Comparison of ENCODE assay signal across 8 cellular contexts in the genomic region with DNA sequence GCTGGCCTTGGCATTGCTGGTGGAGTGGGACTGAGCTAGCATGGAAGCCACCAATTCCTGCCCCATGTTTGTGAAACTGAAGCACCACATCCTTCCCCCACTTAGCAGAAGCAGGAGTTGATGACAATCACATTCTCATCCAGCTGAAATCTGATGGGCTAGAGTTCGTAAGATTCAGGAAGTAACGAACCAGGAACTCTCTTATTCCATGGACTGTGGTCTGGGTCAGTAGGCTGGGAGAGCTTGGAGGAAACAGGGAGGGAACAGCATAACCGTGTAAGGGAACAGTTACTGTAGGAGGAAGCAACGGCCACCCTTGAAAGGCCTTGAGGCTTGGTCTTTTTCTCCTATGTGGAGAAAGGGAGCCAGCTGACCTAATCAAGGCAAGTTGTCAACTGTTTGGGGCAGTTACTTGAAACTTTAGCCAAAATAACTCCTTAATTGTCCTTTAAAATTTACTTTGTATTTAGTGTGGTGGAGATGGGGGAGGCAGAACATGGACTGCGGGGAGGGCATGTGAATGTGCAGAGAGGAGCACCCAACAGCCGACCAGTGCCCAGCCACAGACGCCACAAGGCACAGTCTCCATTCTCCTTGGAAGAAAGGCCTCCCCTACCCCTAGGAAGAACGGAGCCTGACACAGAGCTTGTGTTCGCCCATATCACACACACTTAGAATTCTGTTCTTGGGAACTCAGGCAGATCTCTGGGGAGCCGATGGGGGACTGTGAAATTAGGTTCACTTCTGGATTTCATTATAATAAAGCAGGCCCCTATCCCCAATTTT. TPM values are rescaled to one million over a fixed set of nuclear protein-coding genes. Genes with fewer than 3 reads are reported as not detected.
A peak's percentile ranks its signal among the peaks of the same experiment; 100 is the strongest.
DNase-seq lines count a peak whose midpoint lies in the region; ATAC-seq lines count a peak whose summit lies in the region.

No MANE protein-coding gene starts in this region.

- no peaks in the 10 kb centered on the region for H3K27me3 Mint-ChIP-seq in T-helper 17 cell
- H3K27me3 Mint-ChIP-seq in stimulated activated memory B cell treated with anti-CD40 and anti-IgM and Interleukin-4, amounts not matched to agents 10 μg/mL and 1 μg/mL and 100 μg/mL, for 72 hours: no peaks in the 10 kb centered on the region

- peak overlapping the region; percentile 79; the same call in 1 of the 2 replicates for H3K4me3 ChIP-seq in iPS-20b (ENCODE audit: low read length)

- peaks cover 26% of the 10 kb centered on the region for H3K4me1 Mint-ChIP-seq in T-helper 17 cell
- peaks cover 36% of the 10 kb centered on the region for H3K4me1 Mint-ChIP-seq in stimulated activated memory B cell treated with anti-CD40 and anti-IgM and Interleukin-4, amounts not matched to agents 10 μg/mL and 1 μg/mL and 100 μg/mL, for 72 hours

- H3K9ac ChIP-seq in iPS-20b (ENCODE audit: low read depth, low read length): peak overlapping the region; percentile 96; the same call in 1 of the 2 replicates

- peaks cover 9% of the 10 kb centered on the region for H3K27me3 ChIP-seq in iPS-20b (ENCODE audit: insufficient read depth, low read length)

- no peaks in the 10 kb centered on the region for H3K36me3 ChIP-seq in iPS-20b (ENCODE audit: insufficient read depth, low read depth, low read length)

- peaks cover 2% of the 10 kb centered on the region for H3K36me3 Mint-ChIP-seq in T-helper 17 cell (ENCODE audit: low read depth)
- H3K36me3 Mint-ChIP-seq in stimulated activated memory B cell treated with anti-CD40 and anti-IgM and Interleukin-4, amounts not matched to agents 10 μg/mL and 1 μg/mL and 100 μg/mL, for 72 hours: peaks cover 16% of the 10 kb centered on the region

- H3K4me1 ChIP-seq in iPS-20b (ENCODE audit: insufficient read depth, low read length): peaks cover 16% of the 10 kb centered on the region; the same call in 1 of the 2 replicates

- no peak overlapping the region for H3K27ac ChIP-seq in iPS-20b (ENCODE audit: low read length)

- peaks cover 13% of the 10 kb centered on the region for H3K9me3 Mint-ChIP-seq in stimulated activated memory B cell treated with anti-CD40 and anti-IgM and Interleukin-4, amounts not matched to agents 10 μg/mL and 1 μg/mL and 100 μg/mL, for 72 hours

- H3K27ac Mint-ChIP-seq in T-helper 17 cell: peak overlapping the region; percentile 94
- peak overlapping the region; percentile 100 for H3K27ac Mint-ChIP-seq in stimulated activated memory B cell treated with anti-CD40 and anti-IgM and Interleukin-4, amounts not matched to agents 10 μg/mL and 1 μg/mL and 100 μg/mL, for 72 hours

- H3K9me3 ChIP-seq in T-helper 17 cell (ENCODE audit: control insufficient read depth, low read length, poor library complexity, severe bottlenecking): peaks cover 5% of the 10 kb centered on the region
- peaks cover 5% of the 10 kb centered on the region for H3K9me3 ChIP-seq in iPS-20b (ENCODE audit: insufficient read depth, low read depth, low read length)

- ATAC-seq in T-helper 17 cell: no peak
- no peak for ATAC-seq in stimulated activated memory B cell treated with anti-CD40 and anti-IgM and Interleukin-4, amounts not matched to agents 10 μg/mL and 1 μg/mL and 100 μg/mL, for 72 hours
- no peak for ATAC-seq in GM18519 (IDR thresholded peaks at IDR 0.05; ENCODE audit: low FRiP score, unreplicated experiment)

- H3K4me3 Mint-ChIP-seq in T-helper 17 cell: peak overlapping the region; percentile 90
- H3K4me3 Mint-ChIP-seq in stimulated activated memory B cell treated with anti-CD40 and anti-IgM and Interleukin-4, amounts not matched to agents 10 μg/mL and 1 μg/mL and 100 μg/mL, for 72 hours: peak overlapping the region; percentile 97

- peak; percentile 39 for DNase-seq in DMS79 treated with DMSO at 0.1 percent for 48 hours (lab: John Stamatoyannopoulos, UW)
- no peak for DNase-seq in DMS79 (lab: John Stamatoyannopoulos, UW)
- DNase-seq in T-helper 17 cell: no peak
- DNase-seq in amygdala (lab: John Stamatoyannopoulos, UW): no peak
- no peak for DNase-seq in NCI-H526 (lab: John Stamatoyannopoulos, UW)

RNA-seq across cellular contexts. Expression of gene COQ8A, which starts 2.0 kb away (rescaled TPM):
- total RNA-seq in T-helper 17 cell: 10 to 100 TPM; 30.7 to 37.3 TPM
